ENCODE assay signal across 1 cellular context in the genomic region with DNA sequence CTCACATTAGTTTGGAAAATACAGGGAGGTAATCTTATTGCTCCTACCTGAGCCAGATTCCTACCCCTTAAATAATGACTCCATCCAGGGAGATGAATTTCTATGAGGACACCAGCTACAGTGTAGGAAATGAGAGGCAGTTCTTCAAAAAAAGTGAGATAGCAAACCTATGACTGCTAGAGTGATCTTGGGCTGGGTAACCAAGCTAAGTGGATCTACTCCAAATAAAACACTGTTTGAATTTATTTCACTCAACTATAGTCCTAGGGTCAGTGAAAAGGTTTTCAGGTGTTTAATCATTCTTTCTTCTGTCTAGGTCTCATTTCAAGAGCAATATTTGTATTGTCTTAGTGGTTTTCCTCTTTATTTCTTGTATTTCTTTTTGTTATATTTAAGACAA.
TF ChIP-seq lines count a peak whose summit lies in the region.

No MANE protein-coding gene starts in this region.

TF ChIP-seq in HCT116, 20 proteins besides CTCF, POLR2A, EP300 and RAD21 (continued from another document):
- TF ChIP-seq, protein P1, sequence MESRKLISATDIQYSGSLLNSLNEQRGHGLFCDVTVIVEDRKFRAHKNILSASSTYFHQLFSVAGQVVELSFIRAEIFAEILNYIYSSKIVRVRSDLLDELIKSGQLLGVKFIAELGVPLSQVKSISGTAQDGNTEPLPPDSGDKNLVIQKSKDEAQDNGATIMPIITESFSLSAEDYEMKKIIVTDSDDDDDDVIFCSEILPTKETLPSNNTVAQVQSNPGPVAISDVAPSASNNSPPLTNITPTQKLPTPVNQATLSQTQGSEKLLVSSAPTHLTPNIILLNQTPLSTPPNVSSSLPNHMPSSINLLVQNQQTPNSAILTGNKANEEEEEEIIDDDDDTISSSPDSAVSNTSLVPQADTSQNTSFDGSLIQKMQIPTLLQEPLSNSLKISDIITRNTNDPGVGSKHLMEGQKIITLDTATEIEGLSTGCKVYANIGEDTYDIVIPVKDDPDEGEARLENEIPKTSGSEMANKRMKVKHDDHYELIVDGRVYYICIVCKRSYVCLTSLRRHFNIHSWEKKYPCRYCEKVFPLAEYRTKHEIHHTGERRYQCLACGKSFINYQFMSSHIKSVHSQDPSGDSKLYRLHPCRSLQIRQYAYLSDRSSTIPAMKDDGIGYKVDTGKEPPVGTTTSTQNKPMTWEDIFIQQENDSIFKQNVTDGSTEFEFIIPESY (IDR thresholded peaks at IDR 0.05; ENCODE audit: extremely low read depth, insufficient replicate concordance, low read length) = no peak
- TF ChIP-seq EGR1 (IDR thresholded peaks at IDR 0.05; ENCODE audit: low read depth) (no peak), ZFX (IDR thresholded peaks at IDR 0.05) (no peak), SIN3A (IDR thresholded peaks at IDR 0.05; ENCODE audit: low read depth) (no peak), JUND (IDR thresholded peaks at IDR 0.05) (no peak), YY1 (IDR thresholded peaks at IDR 0.05; ENCODE audit: extremely low read depth, insufficient replicate concordance, low read depth, low read length) (no peak), ELF1 (IDR thresholded peaks at IDR 0.05; ENCODE audit: borderline replicate concordance, low read depth) (no peak), SP1 (IDR thresholded peaks at IDR 0.05; ENCODE audit: low read depth) (no peak), EZH2phosphoT487 (IDR thresholded peaks at IDR 0.05; ENCODE audit: borderline replicate concordance) (no peak), EZH2 (IDR thresholded peaks at IDR 0.05) (no peak), CEBPB (IDR thresholded peaks at IDR 0.05; ENCODE audit: low read depth) (no peak)
- TF ChIP-seq, protein P2, sequence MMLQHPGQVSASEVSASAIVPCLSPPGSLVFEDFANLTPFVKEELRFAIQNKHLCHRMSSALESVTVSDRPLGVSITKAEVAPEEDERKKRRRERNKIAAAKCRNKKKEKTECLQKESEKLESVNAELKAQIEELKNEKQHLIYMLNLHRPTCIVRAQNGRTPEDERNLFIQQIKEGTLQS (IDR thresholded peaks at IDR 0.05) = no peak
- TF ChIP-seq, protein P3, sequence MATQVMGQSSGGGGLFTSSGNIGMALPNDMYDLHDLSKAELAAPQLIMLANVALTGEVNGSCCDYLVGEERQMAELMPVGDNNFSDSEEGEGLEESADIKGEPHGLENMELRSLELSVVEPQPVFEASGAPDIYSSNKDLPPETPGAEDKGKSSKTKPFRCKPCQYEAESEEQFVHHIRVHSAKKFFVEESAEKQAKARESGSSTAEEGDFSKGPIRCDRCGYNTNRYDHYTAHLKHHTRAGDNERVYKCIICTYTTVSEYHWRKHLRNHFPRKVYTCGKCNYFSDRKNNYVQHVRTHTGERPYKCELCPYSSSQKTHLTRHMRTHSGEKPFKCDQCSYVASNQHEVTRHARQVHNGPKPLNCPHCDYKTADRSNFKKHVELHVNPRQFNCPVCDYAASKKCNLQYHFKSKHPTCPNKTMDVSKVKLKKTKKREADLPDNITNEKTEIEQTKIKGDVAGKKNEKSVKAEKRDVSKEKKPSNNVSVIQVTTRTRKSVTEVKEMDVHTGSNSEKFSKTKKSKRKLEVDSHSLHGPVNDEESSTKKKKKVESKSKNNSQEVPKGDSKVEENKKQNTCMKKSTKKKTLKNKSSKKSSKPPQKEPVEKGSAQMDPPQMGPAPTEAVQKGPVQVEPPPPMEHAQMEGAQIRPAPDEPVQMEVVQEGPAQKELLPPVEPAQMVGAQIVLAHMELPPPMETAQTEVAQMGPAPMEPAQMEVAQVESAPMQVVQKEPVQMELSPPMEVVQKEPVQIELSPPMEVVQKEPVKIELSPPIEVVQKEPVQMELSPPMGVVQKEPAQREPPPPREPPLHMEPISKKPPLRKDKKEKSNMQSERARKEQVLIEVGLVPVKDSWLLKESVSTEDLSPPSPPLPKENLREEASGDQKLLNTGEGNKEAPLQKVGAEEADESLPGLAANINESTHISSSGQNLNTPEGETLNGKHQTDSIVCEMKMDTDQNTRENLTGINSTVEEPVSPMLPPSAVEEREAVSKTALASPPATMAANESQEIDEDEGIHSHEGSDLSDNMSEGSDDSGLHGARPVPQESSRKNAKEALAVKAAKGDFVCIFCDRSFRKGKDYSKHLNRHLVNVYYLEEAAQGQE (IDR thresholded peaks at IDR 0.05; ENCODE audit: low read depth) = no peak
